ENCODE assay signal across 9 cellular contexts in genomic region chr1:9691108-9691445, GRCh38. TPM values are rescaled to one million over a fixed set of nuclear protein-coding genes. Genes with fewer than 3 reads are reported as not detected.
DNase-seq lines count a peak whose midpoint lies in the region; ATAC-seq and TF ChIP-seq lines count a peak whose summit lies in the region.
"Had no signal": no experiment of that assay in that cellular context is flagged by ENCODE, and none has a peak within 500 bp of the region (broad histone marks: within the 10 kb centered on the region; RNA-seq: fewer than 3 reads in every experiment).

No MANE protein-coding gene starts in this region.

- peaks cover 3% of the 10 kb centered on the region; the same call in 1 of the 2 replicates for H3K27me3 Mint-ChIP-seq in HFFc6 (ENCODE audit: insufficient read depth)
- no peaks in the 10 kb centered on the region for H3K27me3 Mint-ChIP-seq in activated naive CD8-positive, alpha-beta T cell treated with anti-CD3 and anti-CD28 coated beads for 36 hours
- H3K27me3 Mint-ChIP-seq in memory B cell, result no peaks in the 10 kb centered on the region

- H3K9me3 Mint-ChIP-seq in HFFc6, result no peaks in the 10 kb centered on the region
- H3K9me3 Mint-ChIP-seq in activated naive CD8-positive, alpha-beta T cell treated with anti-CD3 and anti-CD28 coated beads for 36 hours, result no peaks in the 10 kb centered on the region
- no peaks in the 10 kb centered on the region for H3K9me3 Mint-ChIP-seq in memory B cell

- H4K20me1 ChIP-seq in BLaER1 treated with 17β-estradiol and CSF1 and Interleukin-3, amounts not matched to agents 10 nM and 100 nM, result peaks cover 95 to 100% (median 97%) of the 10 kb centered on the region in 11 experiments

- H3K27ac ChIP-seq in BLaER1 treated with 17β-estradiol and CSF1 and Interleukin-3, amounts not matched to agents 10 nM and 100 nM, result peak overlapping the region in 10 of 11 experiments; percentile 13 to 69 (median 59); a peak in 16 of 22 replicates
- no peak overlapping the region for H3K27ac ChIP-seq in caudate nucleus (ENCODE audit: low read depth, low read length)

- H3K9ac ChIP-seq in BLaER1 treated with 17β-estradiol and CSF1 and Interleukin-3, amounts not matched to agents 10 nM and 100 nM, result peak overlapping the region; percentile 0 to 73 (median 69); a peak in 14 of 22 replicates

- DNase-seq in HFFc6 (peak; percentile 60), memory B cell (ENCODE audit: low spot score in 2 of 2) (no peak), midbrain (lab: John Stamatoyannopoulos, UW) (no peak), caudate nucleus (lab: John Stamatoyannopoulos, UW) (no peak), ecto neural progenitor cell (ENCODE audit: low spot score) (no peak), NOMO-1 treated with DMSO at 0.1 percent for 48 hours (lab: John Stamatoyannopoulos, UW; ENCODE audit: unreplicated experiment) (no peak)
- peak; percentile 53 for DNase-seq in activated naive CD8-positive, alpha-beta T cell treated with anti-CD3 and anti-CD28 coated beads for 36 hours
- DNase-seq: NCI-H2029 treated with DMSO at 0.1 percent for 48 hours had no signal

- no peaks in the 10 kb centered on the region for H3K27me3 ChIP-seq in BLaER1 treated with 17β-estradiol and CSF1 and Interleukin-3, amounts not matched to agents 10 nM and 100 nM

- no peaks in the 10 kb centered on the region for H3K36me3 Mint-ChIP-seq in HFFc6 (ENCODE audit: low read depth)
- peaks cover 48% of the 10 kb centered on the region for H3K36me3 Mint-ChIP-seq in activated naive CD8-positive, alpha-beta T cell treated with anti-CD3 and anti-CD28 coated beads for 36 hours
- peaks cover 15% of the 10 kb centered on the region for H3K36me3 Mint-ChIP-seq in memory B cell

- no peak for ATAC-seq in memory B cell (ENCODE audit: low read depth)

- peak overlapping the region; percentile 91 to 100 (median 99) for H3K4me2 ChIP-seq in BLaER1 treated with 17β-estradiol and CSF1 and Interleukin-3, amounts not matched to agents 10 nM and 100 nM

- TF ChIP-seq CTCF in HFFc6 (IDR thresholded peaks at IDR 0.05), result no peak

- H3K27ac Mint-ChIP-seq in HFFc6 (peak overlapping the region; percentile 85), memory B cell (no peak overlapping the region)
- peak overlapping the region; percentile 94 for H3K27ac Mint-ChIP-seq in activated naive CD8-positive, alpha-beta T cell treated with anti-CD3 and anti-CD28 coated beads for 36 hours

- H3K4me1 ChIP-seq in BLaER1 treated with 17β-estradiol and CSF1 and Interleukin-3, amounts not matched to agents 10 nM and 100 nM, result peaks cover 71 to 84% (median 73%) of the 10 kb centered on the region in 10 experiments

- H3K4me1 Mint-ChIP-seq in HFFc6 (ENCODE audit: low read depth), result peaks cover 45% of the 10 kb centered on the region
- peaks cover 72% of the 10 kb centered on the region for H3K4me1 Mint-ChIP-seq in activated naive CD8-positive, alpha-beta T cell treated with anti-CD3 and anti-CD28 coated beads for 36 hours
- H3K4me1 Mint-ChIP-seq in memory B cell, result peaks cover 34% of the 10 kb centered on the region

- no peaks in the 10 kb centered on the region for H3K9me3 ChIP-seq in BLaER1 treated with 17β-estradiol and CSF1 and Interleukin-3, amounts not matched to agents 10 nM and 100 nM (replicated peaks in 1 of 11)

- peaks cover 46 to 62% (median 54%) of the 10 kb centered on the region in 11 experiments for H3K36me3 ChIP-seq in BLaER1 treated with 17β-estradiol and CSF1 and Interleukin-3, amounts not matched to agents 10 nM and 100 nM

- H3K4me3 Mint-ChIP-seq in HFFc6 (peak overlapping the region; percentile 93), memory B cell (peak overlapping the region; percentile 3)
- H3K4me3 Mint-ChIP-seq in activated naive CD8-positive, alpha-beta T cell treated with anti-CD3 and anti-CD28 coated beads for 36 hours, result peak overlapping the region; percentile 93

- H3K4me3 ChIP-seq in BLaER1 treated with 17β-estradiol and CSF1 and Interleukin-3, amounts not matched to agents 10 nM and 100 nM, result peak overlapping the region in 7 of 10 experiments; percentile 39 to 65 (median 53); a peak in 11 of 20 replicates

RNA-seq across cellular contexts. Expression of gene PIK3CD, which starts 39.5 kb away (rescaled TPM):
- total RNA-seq in HFFc6 (2021; fragmentation: NEBNext Ultra II Directional; extraction: Animal tissue kit (Norgen Biotek cat#: 25700)), result 10 to 100 TPM in 2 of 6 experiments, 1 to 10 TPM in 4; 7.3 to 14.6 (median 9.2) TPM
- total RNA-seq in activated naive CD8-positive, alpha-beta T cell treated with anti-CD3 and anti-CD28 coated beads for 36 hours, result 100 to 1,000 TPM; 131 to 134 TPM

Comparison
In these comparisons a context has a peak if more than half of its experiments do, and no peak if none do; other contexts are left out.
1. DNase-seq: peak in HFFc6 (single experiment) and activated naive CD8-positive, alpha-beta T cell treated with anti-CD3 and anti-CD28 coated beads for 36 hours (single experiment); none in memory B cell (0 of 2), midbrain (single experiment), caudate nucleus (0 of 61), ecto neural progenitor cell (single experiment) and NOMO-1 treated with DMSO at 0.1 percent for 48 hours (single experiment).
2. H3K4me3 Mint-ChIP-seq: peak in every context shown above with its lines; median percentile 93 in HFFc6; 93 in activated naive CD8-positive, alpha-beta T cell treated with anti-CD3 and anti-CD28 coated beads for 36 hours; 3 in memory B cell.
3. RNA of gene PIK3CD, which starts 39.5 kb away (total RNA-seq): 131 to 134 TPM in activated naive CD8-positive, alpha-beta T cell treated with anti-CD3 and anti-CD28 coated beads for 36 hours; 7.3 to 14.6 TPM in HFFc6; every median in the first group is over 4 times any median in the second.